Comparison of ENCODE assay signal across 8 cellular contexts in the genomic region with DNA sequence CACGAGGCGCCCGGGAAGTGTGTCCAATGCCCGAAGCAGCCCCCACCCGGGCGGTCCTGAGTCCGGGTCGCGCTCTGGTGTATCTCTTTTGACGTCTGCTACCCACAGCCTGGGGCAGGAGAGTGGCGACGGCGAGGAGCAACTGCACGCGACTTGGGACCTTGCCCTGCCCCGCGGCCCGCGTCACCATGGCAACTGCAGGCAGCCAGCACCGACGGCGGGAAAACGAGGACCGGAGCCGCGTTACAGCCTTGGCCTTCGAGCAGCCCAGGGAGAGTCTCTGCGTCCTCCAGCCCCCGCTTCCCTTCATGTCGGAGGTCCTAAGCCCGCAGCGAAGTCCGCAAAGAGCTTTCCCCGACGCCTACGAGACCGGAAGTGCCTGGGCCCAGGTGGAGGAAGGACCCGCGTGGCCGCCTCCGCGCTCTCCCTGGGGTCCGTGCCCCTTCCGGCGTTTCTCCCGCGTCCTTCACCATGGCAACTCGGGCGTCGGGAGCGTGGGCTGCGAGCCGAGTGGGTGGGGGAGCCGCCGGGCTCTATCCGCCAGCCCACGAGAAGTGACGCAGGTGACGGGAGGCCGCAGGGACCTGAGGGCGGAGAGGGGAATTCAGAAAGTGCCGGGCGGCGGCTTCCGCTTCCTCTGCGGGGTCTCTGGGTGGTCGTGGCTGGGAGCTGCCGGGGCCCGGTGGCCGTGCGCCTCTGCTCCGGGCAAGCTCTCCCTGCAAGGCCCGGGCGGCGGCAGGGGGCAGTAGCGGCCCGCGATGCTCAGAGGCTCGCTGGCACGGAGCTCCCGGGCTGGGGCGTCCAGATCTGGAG.
DNase-seq lines count a peak whose midpoint lies in the region; ATAC-seq and TF ChIP-seq lines count a peak whose summit lies in the region.

No MANE protein-coding gene starts in this region.

- intact Hi-C loops in activated CD4-positive, alpha-beta T cell treated with anti-CD3 and anti-CD28 coated beads for 36 hours (cut with DNase I, micrococcal nuclease), result loop anchor here (1.0 to 5.0 kb wide), 8 partner anchors 90 to 455 kb away; a partner anchor contains a TSS
- intact Hi-C loops in colonic mucosa (cut with DNase I), result loop anchor here (2.0 to 5.0 kb wide), 2 partner anchors 142 to 245 kb away; no protein-coding TSS in a partner anchor

- H3K9me3 ChIP-seq in colonic mucosa, result no peaks in the 10 kb centered on the region

- H3K9me3 Mint-ChIP-seq in activated CD4-positive, alpha-beta T cell treated with anti-CD3 and anti-CD28 coated beads for 36 hours (ENCODE audit: low read depth), result no peaks in the 10 kb centered on the region

- DNase-seq in DMS114 treated with DMSO at 0.1 percent for 48 hours (lab: John Stamatoyannopoulos, UW; ENCODE audit: unreplicated experiment) (peak; percentile 37), GOT3 (lab: John Stamatoyannopoulos, UW) (peak; percentile 40), NCI-H146 treated with DMSO at 0.1 percent for 48 hours (lab: John Stamatoyannopoulos, UW; ENCODE audit: unreplicated experiment) (peak; percentile 68), colonic mucosa (peak; percentile 83), left lobe of liver (ENCODE audit: low spot score) (peak; percentile 85)
- peak; percentile 85 for DNase-seq in activated CD4-positive, alpha-beta T cell treated with anti-CD3 and anti-CD28 coated beads for 36 hours
- peak; percentile 74 for DNase-seq in stimulated activated CD4-positive, alpha-beta T cell treated with anti-CD3 and anti-CD28 coated beads, Interleukin-1b, Interleukin-23, amount 100 ng/mL, for 48 hours

- POLR2A ChIA-PET in activated CD4-positive, alpha-beta T cell treated with anti-CD3 and anti-CD28 coated beads for 36 hours (lab: Charles Lee), result interaction anchor here (0.6 to 0.8 kb wide), 3 partner anchors 11 to 445 kb away, joined by 3 to 4 read pairs (median 3); no protein-coding TSS in a partner anchor

- H3K27me3 Mint-ChIP-seq in activated CD4-positive, alpha-beta T cell treated with anti-CD3 and anti-CD28 coated beads for 36 hours, result no peaks in the 10 kb centered on the region

- H3K27me3 ChIP-seq in colonic mucosa, result peaks cover 8% of the 10 kb centered on the region

- TF ChIP-seq CTCF in colonic mucosa (IDR thresholded peaks at IDR 0.05), result peak; percentile 72

- peak; percentile 77 for ATAC-seq in activated CD4-positive, alpha-beta T cell treated with anti-CD3 and anti-CD28 coated beads for 36 hours
- ATAC-seq in left lobe of liver (peak; percentile 98), GM19328 (IDR thresholded peaks at IDR 0.05; ENCODE audit: unreplicated experiment) (no peak)

- peak overlapping the region; percentile 24 for H3K27ac Mint-ChIP-seq in activated CD4-positive, alpha-beta T cell treated with anti-CD3 and anti-CD28 coated beads for 36 hours

- H3K36me3 ChIP-seq in colonic mucosa, result no peaks in the 10 kb centered on the region

- peaks cover 9% of the 10 kb centered on the region for H3K4me1 Mint-ChIP-seq in activated CD4-positive, alpha-beta T cell treated with anti-CD3 and anti-CD28 coated beads for 36 hours

- H3K36me3 Mint-ChIP-seq in activated CD4-positive, alpha-beta T cell treated with anti-CD3 and anti-CD28 coated beads for 36 hours (ENCODE audit: low read depth), result no peaks in the 10 kb centered on the region

- CTCF ChIA-PET in activated CD4-positive, alpha-beta T cell treated with anti-CD3 and anti-CD28 coated beads for 36 hours (lab: Charles Lee), result interaction anchor here (0.5 to 2.3 kb wide), 16 partner anchors 10 to 632 kb away, joined by 3 to 16 read pairs (median 4); no protein-coding TSS in a partner anchor

- H3K4me3 ChIP-seq in colonic mucosa, result peak overlapping the region; percentile 76

- peak overlapping the region; percentile 51 to 63 for H3K9ac ChIP-seq in colonic mucosa (ENCODE audit: low read depth in 2 of 2, low read length in 2 of 2)

- H3K4me1 ChIP-seq in colonic mucosa, result peaks cover 4% of the 10 kb centered on the region

- no peak overlapping the region for H3K27ac ChIP-seq in colonic mucosa

- peak overlapping the region; percentile 67 for H3K4me3 Mint-ChIP-seq in activated CD4-positive, alpha-beta T cell treated with anti-CD3 and anti-CD28 coated beads for 36 hours
